23 cellular contexts compared by ENCODE assay signal in the genomic region with DNA sequence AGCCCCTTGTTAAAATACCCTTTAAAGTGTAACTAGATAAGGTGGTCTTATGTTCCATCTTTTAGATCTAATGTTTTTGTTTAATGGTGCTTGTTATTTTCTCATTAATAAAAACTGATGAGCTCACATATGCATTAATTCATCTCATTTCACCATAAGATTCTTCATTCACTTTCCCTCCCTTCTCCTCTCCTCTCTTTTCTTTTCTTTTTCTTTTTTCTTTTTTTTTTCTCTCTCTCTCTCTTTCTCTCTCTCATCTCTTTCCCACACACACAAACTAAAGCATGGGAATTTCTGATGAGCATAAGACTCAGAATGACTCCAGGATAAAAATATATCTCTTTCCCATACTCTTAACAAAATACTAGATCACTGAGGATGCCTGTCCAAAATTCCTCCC. TPM values are rescaled to one million over a fixed set of nuclear protein-coding genes. Genes with fewer than 3 reads are reported as not detected.
"Had no signal": no experiment of that assay in that cellular context is flagged by ENCODE, and none has a peak within 500 bp of the region (broad histone marks: within the 10 kb centered on the region; RNA-seq: fewer than 3 reads in every experiment).

No MANE protein-coding gene starts in this region.

- ATAC-seq: effector memory CD8-positive, alpha-beta T cell; foreskin keratinocyte; gastroesophageal sphincter; left cardiac atrium; left lung; left ventricle myocardium superior; lower lobe of right lung; mucosa of descending colon had no signal

- H3K4me1 ChIP-seq: colonic mucosa, foreskin keratinocyte, left lung, lower lobe of right lung had no signal

- H3K27me3 ChIP-seq: colonic mucosa, esophagus muscularis mucosa, gastroesophageal sphincter, hepatocyte, left lung had no signal

- FAIRE-seq: endometrium, frontal cortex, kidney had no signal

- H3K36me3 ChIP-seq: colonic mucosa, esophagus muscularis mucosa, gastroesophageal sphincter, heart left ventricle, left lung, lower lobe of right lung had no signal

- H3K27ac ChIP-seq: colonic mucosa, esophagus muscularis mucosa, foreskin keratinocyte, gastroesophageal sphincter, hepatocyte, left lung, lower lobe of right lung had no signal

- H3K79me2 ChIP-seq: hepatocyte had no signal

- H2AFZ ChIP-seq: hepatocyte had no signal

- H3K9me3 ChIP-seq: colonic mucosa, esophagus muscularis mucosa, gastroesophageal sphincter, heart left ventricle, left lung, lower lobe of right lung, mucosa of descending colon had no signal

- DNase-seq: colonic mucosa; cortex of kidney; effector CD8-positive, alpha-beta T cell; effector memory CD8-positive, alpha-beta T cell; foreskin keratinocyte; heart left ventricle; hypothalamus; immature natural killer cell; islet precursor cell; kidney; kidney glomerular epithelial cell; left cardiac atrium; left lung; left ventricle myocardium superior; lower lobe of right lung; mesenchymal stem cell; mucosa of descending colon; naive B cell had no signal

- H3K4me2 ChIP-seq: hepatocyte had no signal

- H3K4me3 ChIP-seq: colonic mucosa, esophagus muscularis mucosa, gastroesophageal sphincter, heart left ventricle, hepatocyte, left lung, lower lobe of right lung, mucosa of descending colon had no signal

RNA-seq across cellular contexts. Expression of a gene that starts 49.6 kb away (rescaled TPM):
- polyA plus RNA-seq: immature natural killer cell had no signal
